In the genomic region with DNA sequence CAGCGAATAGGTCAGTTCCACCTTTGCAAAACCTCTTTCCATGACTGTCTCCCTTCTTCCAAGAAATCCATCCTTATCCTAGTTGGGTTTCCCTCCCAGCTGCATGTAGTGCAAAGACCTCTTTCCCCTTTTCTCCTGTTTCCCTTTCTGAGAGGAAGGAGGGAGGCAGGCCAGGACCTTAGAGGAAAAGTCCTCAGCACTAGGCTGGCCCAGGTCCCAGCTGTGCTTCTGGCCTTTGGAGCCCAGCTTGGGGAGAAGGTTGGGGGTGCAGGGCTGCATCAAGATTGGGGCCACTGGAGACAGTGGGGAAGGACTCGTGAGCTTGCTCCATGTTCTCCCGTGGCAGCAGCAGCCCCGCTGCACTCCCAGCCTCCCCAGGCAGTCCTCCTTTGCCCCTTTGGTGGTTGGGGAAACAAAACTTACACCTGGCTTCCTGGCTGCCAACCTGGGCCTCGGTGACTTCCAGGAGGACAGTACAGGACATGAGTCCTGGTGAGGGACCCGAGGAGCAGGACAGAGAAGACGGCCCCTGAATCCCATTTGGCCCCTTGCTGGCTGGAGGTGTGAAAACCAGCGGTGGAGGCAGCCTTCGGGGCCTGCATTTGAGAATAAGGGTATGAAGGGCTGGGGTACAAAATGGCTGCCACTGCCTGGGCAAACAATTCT, we compare ENCODE assay signal across 8 cellular contexts. TPM values are rescaled to one million over a fixed set of nuclear protein-coding genes. Genes with fewer than 3 reads are reported as not detected.
DNase-seq lines count a peak whose midpoint lies in the region; ATAC-seq and TF ChIP-seq lines count a peak whose summit lies in the region.

No MANE protein-coding gene starts in this region.

- H3K27me3 ChIP-seq in HL-60 (ENCODE audit: insufficient read depth, poor library complexity, severe bottlenecking) (no peaks in the 10 kb centered on the region), adrenal gland (no peaks in the 10 kb centered on the region), iPS-20b (ENCODE audit: insufficient read depth, low read length) (no peaks in the 10 kb centered on the region), stomach (no peaks in the 10 kb centered on the region)

- H3K27ac ChIP-seq in HL-60 (replicated peaks) (peak overlapping the region; percentile 15), adrenal gland (peak overlapping the region in 4 of 5 donors; percentile 21 to 71 (median 44)), iPS-20b (ENCODE audit: low read length) (peak overlapping the region; percentile 60), stomach (peak overlapping the region; percentile 48 to 100 (median 77))

- peak overlapping the region; percentile 75; the same call in 1 of the 2 replicates for H3K9ac ChIP-seq in iPS-20b (ENCODE audit: low read depth, low read length)

- intact Hi-C loops in adrenal gland (cut with DNase I) (no loop called here), stomach (cut with DNase I; ENCODE audit: low total_unique reads) (no loop called here)

- no peak for ATAC-seq in HG02798 (IDR thresholded peaks at IDR 0.05; ENCODE audit: poor library complexity, unreplicated experiment)

- peak overlapping the region; percentile 32 for H3K4me3 ChIP-seq in HL-60 (replicated peaks; ENCODE audit: insufficient read depth, low read length)
- H3K4me3 ChIP-seq in adrenal gland: peak overlapping the region in 2 of 4 donors; percentile 20 to 23
- peak overlapping the region; percentile 67 for H3K4me3 ChIP-seq in iPS-20b (ENCODE audit: low read length)
- peak overlapping the region; percentile 30 to 96 (median 65) for H3K4me3 ChIP-seq in stomach

- H3K36me3 ChIP-seq in adrenal gland (replicated peaks in 1 of 2) (no peaks in the 10 kb centered on the region), iPS-20b (ENCODE audit: insufficient read depth, low read depth, low read length) (0 out of 2 replicates have a peak, but pooled peaks cover 8% of the 10 kb centered on the region), stomach (peaks cover 0 to 6% (median 0%) of the 10 kb centered on the region in 4 donors)

- WGBS in adrenal gland, 4 donors: 8 to 55% (median 53%) methylated on average over 2 to 9 of the region's 9 CpGs
- 50 to 57% (median 54%) methylated on average over 9 of the region's 9 CpGs for WGBS in stomach, 5 donors

- no peak for TF ChIP-seq CTCF in HL-60 (IDR thresholded peaks at IDR 0.05; ENCODE audit: insufficient read depth, low read length)
- TF ChIP-seq CTCF in adrenal gland (IDR thresholded peaks at IDR 0.05): no peak
- no peak for TF ChIP-seq CTCF in stomach (IDR thresholded peaks at IDR 0.05)

- H3K9me3 ChIP-seq in adrenal gland (replicated peaks in 1 of 3) (no peaks in the 10 kb centered on the region), iPS-20b (ENCODE audit: insufficient read depth, low read depth, low read length) (no peaks in the 10 kb centered on the region), stomach (no peaks in the 10 kb centered on the region)

- H3K4me1 ChIP-seq in adrenal gland (replicated peaks in 1 of 2) (peaks cover 37 to 38% of the 10 kb centered on the region in 2 donors), iPS-20b (ENCODE audit: insufficient read depth, low read length) (peaks cover 14% of the 10 kb centered on the region; the same call in 1 of the 2 replicates), stomach (peaks cover 37 to 50% (median 41%) of the 10 kb centered on the region in 4 donors)

- DNase-seq in HL-60 (ENCODE audit: low read depth in 1 of 2, low spot score in 1 of 2): no peak
- DNase-seq in adrenal gland: peak in 4 of 7 donors; percentile 33 to 57 (median 51)
- no peak for DNase-seq in stomach
- no peak for DNase-seq in effector CD8-positive, alpha-beta T cell (lab: John Stamatoyannopoulos, UW)
- no peak for DNase-seq in stimulated activated CD4-positive, alpha-beta T cell treated with anti-CD3 and anti-CD28 coated beads, Interleukin-2, amount 100 ng/mL, for 24 hours
- no peak for DNase-seq in stimulated activated CD4-positive, alpha-beta T cell treated with anti-CD3 and anti-CD28 coated beads, Interleukin-1b, Interleukin-23, amount 100 ng/mL, for 48 hours

- TF ChIP-seq POLR2A in adrenal gland (IDR thresholded peaks at IDR 0.05) (no peak), stomach (IDR thresholded peaks at IDR 0.05) (no peak)

- TF ChIP-seq EP300 in stomach (IDR thresholded peaks at IDR 0.05): no peak

RNA-seq across cellular contexts. Expression of a gene that starts 0.5 kb away (rescaled TPM):
- total RNA-seq in adrenal gland: 10 to 100 TPM in 7 of 8 donors, 1 to 10 TPM in 1; 8.5 to 28.1 (median 17.6) TPM
- 10 to 100 TPM in 2 of 3 donors, 1 to 10 TPM in 1; 4.5 to 18.0 (median 14.7) TPM for polyA plus RNA-seq in adrenal gland
- 10 to 100 TPM in 2 of 5 donors, 1 to 10 TPM in 2, under 1 TPM in 1; 0.92 to 34.4 (median 6.7) TPM for total RNA-seq in stomach
- 10 to 100 TPM; 10.8 to 12.5 (median 11.1) TPM for polyA plus RNA-seq in stomach

RNA-seq across cellular contexts. Expression of a gene that starts 13.9 kb away (rescaled TPM):
- total RNA-seq in adrenal gland (100 to 1,000 TPM in 1 of 8 donors, 10 to 100 TPM in 7; 25.1 to 159 (median 46.8) TPM), stomach (10 to 100 TPM in 3 of 5 donors, 1 to 10 TPM in 2; 6.4 to 23.8 (median 13.0) TPM)
- polyA plus RNA-seq in adrenal gland (10 to 100 TPM; 23.3 to 26.0 (median 24.4) TPM), stomach (10 to 100 TPM; 15.4 to 20.5 (median 16.1) TPM)

RNA-seq across cellular contexts. Expression of a gene that starts 26.7 kb away (rescaled TPM):
- total RNA-seq in adrenal gland: 10 to 100 TPM; 13.1 to 30.6 (median 23.6) TPM
- polyA plus RNA-seq in adrenal gland: 10 to 100 TPM in 2 of 3 donors, 1 to 10 TPM in 1; 7.9 to 71.3 (median 44.5) TPM
- total RNA-seq in stomach: 10 to 100 TPM in 3 of 5 donors, 1 to 10 TPM in 2; 4.6 to 24.6 (median 15.2) TPM
- polyA plus RNA-seq in stomach: 10 to 100 TPM; 16.1 to 23.1 (median 18.1) TPM

RNA-seq across cellular contexts. Expression of a gene that starts 29.8 kb away (rescaled TPM):
- total RNA-seq in adrenal gland (100 to 1,000 TPM in 5 of 8 donors, 10 to 100 TPM in 3; 48.6 to 246 (median 149) TPM), stomach (100 to 1,000 TPM in 1 of 5 donors, 10 to 100 TPM in 3, 1 to 10 TPM in 1; 7.6 to 215 (median 31.0) TPM)
- polyA plus RNA-seq in adrenal gland (10 to 100 TPM; 33.2 to 68.1 (median 36.4) TPM), stomach (100 to 1,000 TPM in 1 of 3 donors, 10 to 100 TPM in 2; 17.2 to 106 (median 53.2) TPM)

RNA-seq across cellular contexts. Expression of a gene that starts 59.5 kb away (rescaled TPM):
- total RNA-seq in adrenal gland (10 to 100 TPM in 6 of 8 donors, 1 to 10 TPM in 2; 6.7 to 20.3 (median 15.3) TPM), stomach (10 to 100 TPM in 3 of 5 donors, 1 to 10 TPM in 2; 8.1 to 34.5 (median 16.5) TPM)
- polyA plus RNA-seq in adrenal gland (10 to 100 TPM in 2 of 3 donors, 1 to 10 TPM in 1; 3.6 to 31.9 (median 13.7) TPM), stomach (10 to 100 TPM in 1 of 3 donors, 1 to 10 TPM in 2; 4.5 to 10.1 (median 8.2) TPM)

Comparison
In these comparisons a context has a peak if more than half of its experiments do, and no peak if none do; other contexts are left out.
1. DNase-seq: peak in adrenal gland (4 of 7); none in HL-60 (0 of 2), stomach (single experiment), effector CD8-positive, alpha-beta T cell (single experiment), stimulated activated CD4-positive, alpha-beta T cell treated with anti-CD3 and anti-CD28 coated beads, Interleukin-2, amount 100 ng/mL, for 24 hours (0 of 2) and stimulated activated CD4-positive, alpha-beta T cell treated with anti-CD3 and anti-CD28 coated beads, Interleukin-1b, Interleukin-23, amount 100 ng/mL, for 48 hours (single experiment).
2. H3K27ac ChIP-seq: peak in every context shown above with its lines; median percentile 77 in stomach; 60 in iPS-20b; 44 in adrenal gland; 15 in HL-60.